ENCODE assay signal across 1 cellular context in genomic region chr6:82614518-82614917, GRCh38.
TF ChIP-seq lines count a peak whose summit lies in the region.

No MANE protein-coding gene starts in this region.

TF ChIP-seq in K562, 482 proteins besides CTCF, POLR2A, EP300 and RAD21:
- TF ChIP-seq TAL1 (IDR thresholded peaks at IDR 0.05) (0 out of 2 replicates have a peak, but pooled peaks have one; percentile 9), TRIM28 (IDR thresholded peaks at IDR 0.05) (no peak), ID3 (CRISPR knock-in tag; IDR thresholded peaks at IDR 0.05) (no peak), ID3 (tag; IDR thresholded peaks at IDR 0.05) (peak; percentile 58; the same call in 1 of the 2 replicates), SAFB2 (IDR thresholded peaks at IDR 0.05; ENCODE audit: borderline replicate concordance, low read depth, low read length, severe bottlenecking) (no peak), TEAD4 (IDR thresholded peaks at IDR 0.05; ENCODE audit: low read length) (peak; percentile 14; the same call in 1 of the 2 replicates), TEAD4 (CRISPR knock-in tag; IDR thresholded peaks at IDR 0.05; ENCODE audit: borderline replicate concordance) (no peak), ETV1 (tag; conservative IDR thresholded peaks at IDR 0.05; ENCODE audit: low read depth) (peak; percentile 72), NR2C1 (IDR thresholded peaks at IDR 0.05) (no peak), NR2C1 (tag; IDR thresholded peaks at IDR 0.05) (peak; percentile 21; the same call in 1 of the 2 replicates), ZNF785 (CRISPR knock-in tag; IDR thresholded peaks at IDR 0.05) (no peak), TCF3 (CRISPR knock-in tag; IDR thresholded peaks at IDR 0.05) (peak; percentile 73), MEIS2 (IDR thresholded peaks at IDR 0.05; ENCODE audit: partially characterized antibody) (peak; percentile 20), RB1 (IDR thresholded peaks at IDR 0.05; ENCODE audit: low read depth) (no peak), ARID1B (IDR thresholded peaks at IDR 0.05) (peak; percentile 26; the same call in 1 of the 2 replicates), NR2C2 (CRISPR knock-in tag; IDR thresholded peaks at IDR 0.05) (no peak), NR2C2 (tag; IDR thresholded peaks at IDR 0.05) (0 out of 2 replicates have a peak, but pooled peaks have one; percentile 27), CBFA2T3 (IDR thresholded peaks at IDR 0.05) (peak; percentile 37; the same call in 1 of the 2 replicates)
